Comparison of ENCODE assay signal across 25 cellular contexts in genomic region chr15:60419752-60420151, GRCh38. TPM values are rescaled to one million over a fixed set of nuclear protein-coding genes. Genes with fewer than 3 reads are reported as not detected.
A peak's percentile ranks its signal among the peaks of the same experiment; 100 is the strongest.
DNase-seq lines count a peak whose midpoint lies in the region; ATAC-seq and TF ChIP-seq lines count a peak whose summit lies in the region.
"Had no signal": no experiment of that assay in that cellular context is flagged by ENCODE, and none has a peak within 500 bp of the region (broad histone marks: within the 10 kb centered on the region; RNA-seq: fewer than 3 reads in every experiment).

No MANE protein-coding gene starts in this region.

- H3K4me3 ChIP-seq in epithelial cell of esophagus (ENCODE audit: low read length) (no peak overlapping the region), lower lobe of right lung (no peak overlapping the region)
- H3K4me3 ChIP-seq: esophagus muscularis mucosa, GM23338, left ventricle myocardium inferior, mucosa of descending colon, neural progenitor cell, spleen, tibial artery had no signal

- no peaks in the 10 kb centered on the region for H3K36me3 ChIP-seq in lower lobe of right lung
- H3K36me3 ChIP-seq: neural progenitor cell, tibial artery had no signal

- H3K9me3 ChIP-seq in lower lobe of right lung = no peaks in the 10 kb centered on the region
- H3K9me3 ChIP-seq: esophagus muscularis mucosa, left ventricle myocardium inferior, mucosa of descending colon, spleen, tibial artery had no signal

- TF ChIP-seq CTCF in epithelial cell of esophagus (IDR thresholded peaks at IDR 0.05; ENCODE audit: insufficient read depth, low read depth, low read length, missing control alignments) (no peak), lower lobe of right lung (IDR thresholded peaks at IDR 0.05) (no peak)

- intact Hi-C loops in lower lobe of right lung (cut with DNase I) = no loop called here

- ATAC-seq in lower lobe of right lung (peak; percentile 69 to 75), GM21360 (IDR thresholded peaks at IDR 0.05; ENCODE audit: unreplicated experiment) (no peak)
- ATAC-seq: GM23338, mucosa of descending colon, T-cell had no signal

- DNase-seq in NCI-H82 (lab: John Stamatoyannopoulos, UW) (peak; percentile 67), NCI-H82 treated with DMSO at 0.1 percent for 48 hours (lab: John Stamatoyannopoulos, UW; ENCODE audit: unreplicated experiment) (no peak), epithelial cell of esophagus (ENCODE audit: low read depth) (peak; percentile 42), lower lobe of right lung (no peak), occipital lobe (lab: John Stamatoyannopoulos, UW) (no peak), COLO668 (lab: John Stamatoyannopoulos, UW; ENCODE audit: unreplicated experiment) (no peak)
- DNase-seq in activated naive CD4-positive, alpha-beta T cell (lab: John Stamatoyannopoulos, UW) = no peak
- DNase-seq: 8988T; activated CD4-positive, alpha-beta T cell treated with anti-CD3 and anti-CD28 coated beads for 48 hours; activated naive CD4-positive, alpha-beta T cell treated with anti-CD3 and anti-CD28 coated beads, Interleukin-2, amount 50 U/mL, for 16 hours; activated T-cell treated with anti-CD3 and anti-CD28 coated beads, Interleukin-2, amount 50 U/mL, for 48 hours; anterior cingulate cortex; COR-L47; left ventricle myocardium inferior; mucosa of descending colon; NCI-H1105; NCI-H2029 treated with DMSO at 0.1 percent for 48 hours; spleen; stimulated activated CD4-positive, alpha-beta T cell treated with anti-CD3 and anti-CD28 coated beads, Interleukin-4, amount 100 ng/mL, for 4 hours; T-cell; tibial artery had no signal

- peaks cover 24% of the 10 kb centered on the region for H3K4me1 ChIP-seq in lower lobe of right lung

- H3K27ac ChIP-seq in lower lobe of right lung = no peak overlapping the region
- H3K27ac ChIP-seq: esophagus muscularis mucosa, left ventricle myocardium inferior, neural progenitor cell, spleen, tibial artery had no signal

- H3K27me3 ChIP-seq in lower lobe of right lung (ENCODE audit: low read depth) = no peaks in the 10 kb centered on the region
- H3K27me3 ChIP-seq: esophagus muscularis mucosa, neural progenitor cell, spleen, tibial artery had no signal

RNA-seq across cellular contexts. Expression of gene ANXA2, which starts 22.0 kb away (rescaled TPM):
- total RNA-seq in lower lobe of right lung = 834 TPM
- 46.2 TPM for total RNA-seq in occipital lobe

RNA-seq across cellular contexts. Expression of gene ICE2, which starts 59.2 kb away (rescaled TPM):
- total RNA-seq in lower lobe of right lung (39.5 TPM), occipital lobe (55.7 TPM)

Comparison
In these comparisons a context has a peak if more than half of its experiments do, and no peak if none do; other contexts are left out.
1. DNase-seq: peak in NCI-H82 (single experiment) and epithelial cell of esophagus (single experiment); none in NCI-H82 treated with DMSO at 0.1 percent for 48 hours (single experiment), lower lobe of right lung (single experiment), occipital lobe (single experiment), COLO668 (single experiment) and activated naive CD4-positive, alpha-beta T cell (0 of 4).
2. RNA of gene ANXA2, which starts 22.0 kb away (total RNA-seq): 834 TPM in lower lobe of right lung (single experiment); 46.2 TPM in occipital lobe (single experiment); every median in the first group is over 10 times any median in the second.